In the genomic region with DNA sequence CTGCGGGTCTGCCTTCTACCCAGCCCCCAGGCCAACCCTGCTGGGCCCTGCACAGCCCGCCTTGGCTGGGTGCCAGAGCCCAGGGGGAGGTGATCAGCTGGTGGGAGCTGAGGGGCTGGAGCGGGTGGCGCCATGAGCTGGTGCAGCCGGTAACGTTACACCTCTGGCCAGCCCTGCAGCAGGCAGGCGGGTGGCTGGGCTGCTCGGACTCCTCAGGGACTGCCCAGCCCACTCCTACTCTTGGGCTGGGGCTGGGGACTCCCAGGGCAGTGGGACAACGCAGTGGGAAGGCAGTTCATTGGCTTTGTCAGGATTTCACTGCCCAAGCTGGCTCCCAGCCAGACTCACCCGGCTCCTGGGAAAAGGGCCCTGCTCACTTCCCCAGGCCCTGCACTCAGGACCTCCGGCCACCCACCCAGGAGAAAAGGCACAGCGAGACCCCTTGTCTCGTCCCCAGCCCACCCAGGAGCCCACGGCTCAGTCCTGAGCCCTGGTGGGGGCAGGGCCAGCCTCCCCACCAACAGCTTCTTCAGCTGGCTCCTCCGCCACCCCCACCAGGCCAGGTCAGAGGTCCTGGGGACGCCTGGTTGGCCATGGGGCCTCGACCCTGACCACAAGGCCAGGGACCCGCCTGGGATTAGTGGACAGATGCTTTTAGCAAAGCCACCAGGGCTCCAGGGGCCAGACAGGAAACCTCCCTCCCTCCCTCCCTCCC, we compare ENCODE assay signal across 8 cellular contexts. TPM values are rescaled to one million over a fixed set of nuclear protein-coding genes. Genes with fewer than 3 reads are reported as not detected.
DNase-seq lines count a peak whose midpoint lies in the region; ATAC-seq and TF ChIP-seq lines count a peak whose summit lies in the region.

No MANE protein-coding gene starts in this region.

- CTCF ChIA-PET in RWPE1 (lab: Yijun Ruan, JAX) = interaction anchor here (1.0 to 1.4 kb wide), 3 partner anchors 8 to 134 kb away, joined by 4 to 8 read pairs (median 5); no protein-coding TSS in a partner anchor

- POLR2A ChIA-PET in RWPE1 (lab: Yijun Ruan, JAX; ENCODE audit: low non-redundant PET) = no interaction called here

- no peak for TF ChIP-seq CTCF in RWPE1 (conservative IDR thresholded peaks at IDR 0.05; ENCODE audit: low read depth)
- no peak for TF ChIP-seq CTCF in stomach (IDR thresholded peaks at IDR 0.05)

- H3K27ac ChIP-seq in HUES6 (ENCODE audit: low read depth, low read length) (no peak overlapping the region), RWPE1 (peak overlapping the region; percentile 60), stomach (peak overlapping the region in 2 of 5 donors; percentile 24 to 56)

- WGBS in stomach, 5 donors = 25 to 53% (median 37%) methylated on average over 4 to 18 of the region's 18 CpGs

- no peaks in the 10 kb centered on the region for H3K9me3 ChIP-seq in HUES6 (ENCODE audit: control insufficient read depth, insufficient read depth, low read depth, low read length)
- H3K9me3 ChIP-seq in stomach = no peaks in the 10 kb centered on the region

- no peak for TF ChIP-seq EP300 in stomach (IDR thresholded peaks at IDR 0.05)

- H3K4me1 ChIP-seq in HUES6 (ENCODE audit: control insufficient read depth, insufficient read depth, low read length) (peaks cover 37% of the 10 kb centered on the region), stomach (peaks cover 36 to 47% (median 41%) of the 10 kb centered on the region in 4 donors)

- no peaks in the 10 kb centered on the region for H3K36me3 ChIP-seq in HUES6 (ENCODE audit: control insufficient read depth, insufficient read depth, low read length)
- H3K36me3 ChIP-seq in stomach = no peaks in the 10 kb centered on the region

- intact Hi-C loops in Right ventricle myocardium superior (cut with DNase I) (no loop called here), stomach (cut with DNase I; ENCODE audit: low total_unique reads) (loop anchor here (10.0 kb wide), 1 partner anchor 120 kb away; no protein-coding TSS in a partner anchor)

- DNase-seq in RWPE1 (ENCODE audit: low spot score) (no peak), Right ventricle myocardium superior (peak; percentile 64), stomach (no peak), occipital lobe (lab: John Stamatoyannopoulos, UW) (no peak), activated T-cell treated with anti-CD3 and anti-CD28 coated beads for 4 hours (no peak), HuH-7.5 (ENCODE audit: low spot score) (no peak)

- peak overlapping the region; percentile 43 for H3K9ac ChIP-seq in HUES6 (ENCODE audit: low read length)

- H3K4me3 ChIP-seq in HUES6 (ENCODE audit: low read depth, low read length) (peak overlapping the region; percentile 70), stomach (peak overlapping the region; percentile 53 to 59 (median 55))

- no peak for ATAC-seq in Right ventricle myocardium superior (ENCODE audit: poor library complexity)
- ATAC-seq in GM18870 (IDR thresholded peaks at IDR 0.05; ENCODE audit: unreplicated experiment) = no peak

- TF ChIP-seq POLR2A in stomach (IDR thresholded peaks at IDR 0.05) = no peak

- H3K27me3 ChIP-seq in HUES6 (ENCODE audit: control insufficient read depth, insufficient read depth, low read length) (peaks cover 13% of the 10 kb centered on the region), stomach (peaks cover 0 to 50% (median 18%) of the 10 kb centered on the region in 3 donors)

RNA-seq across cellular contexts. Expression of a gene that starts 1.0 kb away (rescaled TPM):
- total RNA-seq in Right ventricle myocardium superior = 5.1 TPM
- total RNA-seq in stomach = 10 to 100 TPM in 1 of 5 donors, 1 to 10 TPM in 3, not detected in 1; 1.8 to 13.3 (median 8.1) TPM
- 1 to 10 TPM; 3.7 to 7.2 (median 4.8) TPM for polyA plus RNA-seq in stomach
- 2.0 TPM for total RNA-seq in occipital lobe

RNA-seq across cellular contexts. Expression of a gene that starts 31.3 kb away (rescaled TPM):
- total RNA-seq in Right ventricle myocardium superior (16.8 TPM), stomach (1 to 10 TPM in 2 of 5 donors, not detected in 3; 1.3 to 2.0 TPM), occipital lobe (26.5 TPM)
- 1 to 10 TPM in 2 of 3 donors, under 1 TPM in 1; 0.92 to 2.5 (median 2.0) TPM for polyA plus RNA-seq in stomach

RNA-seq across cellular contexts. Expression of a gene that starts 48.3 kb away (rescaled TPM):
- total RNA-seq in Right ventricle myocardium superior = 29.5 TPM
- total RNA-seq in stomach = 100 to 1,000 TPM in 1 of 5 donors, 10 to 100 TPM in 3, 1 to 10 TPM in 1; 5.8 to 182 (median 23.7) TPM
- polyA plus RNA-seq in stomach = 10 to 100 TPM; 27.6 to 32.1 (median 29.1) TPM
- 20.3 TPM for total RNA-seq in occipital lobe
